In genomic region chr12:13374783-13375182, GRCh38 we compare ENCODE assay signal across 1 cellular context.
TF ChIP-seq lines count a peak whose summit lies in the region.

No MANE protein-coding gene starts in this region.

TF ChIP-seq in H1, 55 proteins besides CTCF, POLR2A, EP300 and RAD21:
- no peak for TF ChIP-seq RNF2 (IDR thresholded peaks at IDR 0.05; ENCODE audit: borderline replicate concordance, low read depth, low read length, missing control alignments, poor library complexity, severe bottlenecking)
